27 cellular contexts compared by ENCODE assay signal in the genomic region with DNA sequence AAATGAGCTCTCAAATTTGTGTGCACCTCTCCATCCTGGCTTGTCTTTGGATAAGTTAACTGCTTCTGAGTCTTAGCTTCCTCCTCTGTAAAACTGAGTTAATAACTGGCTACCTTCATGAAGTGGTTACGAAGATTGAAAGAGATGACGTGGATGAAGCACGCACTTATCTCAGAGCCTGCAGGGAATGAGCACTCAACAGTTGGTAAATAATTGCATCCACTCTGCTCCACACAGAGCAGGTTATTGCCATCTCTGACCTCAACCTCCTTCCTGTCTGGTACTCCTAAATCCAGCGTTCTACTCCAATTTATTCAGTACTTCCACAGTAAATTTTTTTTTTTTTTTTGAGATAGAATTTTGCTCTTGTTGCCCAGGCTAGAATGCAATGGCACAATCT. TPM values are rescaled to one million over a fixed set of nuclear protein-coding genes. Genes with fewer than 3 reads are reported as not detected.
"Had no signal": no experiment of that assay in that cellular context is flagged by ENCODE, and none has a peak within 500 bp of the region (broad histone marks: within the 10 kb centered on the region; RNA-seq: fewer than 3 reads in every experiment).

No MANE protein-coding gene starts in this region.

- H3K9me3 ChIP-seq: body of pancreas, colonic mucosa, gastrocnemius medialis, suprapubic skin, tibial artery had no signal

- H3K4me2 ChIP-seq: hepatocyte, neural progenitor cell had no signal

- H3K27me3 ChIP-seq: body of pancreas, cardiac muscle cell, colonic mucosa, dorsolateral prefrontal cortex, gastrocnemius medialis, hepatocyte, neural progenitor cell, suprapubic skin, tibial artery had no signal

- H3K27me3 Mint-ChIP-seq: activated naive CD4-positive, alpha-beta T cell treated with anti-CD3 and anti-CD28 coated beads, Interleukin-2, amount 50 U/mL, for 24 hours; memory B cell; T-cell had no signal

- H3K27ac Mint-ChIP-seq: activated naive CD4-positive, alpha-beta T cell treated with anti-CD3 and anti-CD28 coated beads, Interleukin-2, amount 50 U/mL, for 24 hours; memory B cell; natural killer cell; neural progenitor cell; T-cell had no signal

- H3K4me3 ChIP-seq: body of pancreas, cardiac muscle cell, colonic mucosa, dorsolateral prefrontal cortex, gastrocnemius medialis, hepatocyte, neural progenitor cell, suprapubic skin, tibial artery had no signal

- DNase-seq: activated CD4-positive, alpha-beta T cell treated with anti-CD3 and anti-CD28 coated beads for 48 hours; activated CD4-positive, alpha-beta T cell treated with anti-CD3 and anti-CD28 coated beads, Interleukin-2, amount 50 U/mL, for 48 hours; activated CD8-positive, alpha-beta memory T cell treated with anti-CD3 and anti-CD28 coated beads for 24 hours; activated gamma-delta T cell treated with Interleukin-2 at 50 U/mL for 16 hours; aorta; body of pancreas; cerebellar nuclear complex; colonic mucosa; dorsolateral prefrontal cortex; effector memory CD4-positive, alpha-beta T cell; gastrocnemius medialis; islet precursor cell; natural killer cell; occipital lobe; right cardiac atrium; stimulated activated CD4-positive, alpha-beta T cell treated with anti-CD3 and anti-CD28 coated beads, Interleukin-15, amount 100 ng/mL, for 24 hours; stimulated activated CD4-positive, alpha-beta T cell treated with anti-CD3 and anti-CD28 coated beads, Interleukin-2, amount 100 ng/mL, for 24 hours; stimulated activated naive CD4-positive, alpha-beta T cell; T-cell; tibial artery had no signal

- H3K4me3 Mint-ChIP-seq: activated naive CD4-positive, alpha-beta T cell treated with anti-CD3 and anti-CD28 coated beads, Interleukin-2, amount 50 U/mL, for 24 hours; memory B cell; natural killer cell; T-cell had no signal

- H3K4me1 Mint-ChIP-seq: activated naive CD4-positive, alpha-beta T cell treated with anti-CD3 and anti-CD28 coated beads, Interleukin-2, amount 50 U/mL, for 24 hours; natural killer cell; T-cell had no signal

- H3K4me1 ChIP-seq: colonic mucosa, gastrocnemius medialis, suprapubic skin, tibial artery had no signal

- H3K36me3 ChIP-seq: colonic mucosa, suprapubic skin, tibial artery had no signal

- H3K9ac ChIP-seq: neural progenitor cell had no signal

- H3K9me3 Mint-ChIP-seq: activated naive CD4-positive, alpha-beta T cell treated with anti-CD3 and anti-CD28 coated beads, Interleukin-2, amount 50 U/mL, for 24 hours; memory B cell; natural killer cell; neural progenitor cell; T-cell had no signal

- H3K27ac ChIP-seq: body of pancreas, colonic mucosa, gastrocnemius medialis, hepatocyte, neural progenitor cell, suprapubic skin, tibial artery, VCaP had no signal

- H3K36me3 Mint-ChIP-seq: activated naive CD4-positive, alpha-beta T cell treated with anti-CD3 and anti-CD28 coated beads, Interleukin-2, amount 50 U/mL, for 24 hours; natural killer cell had no signal

RNA-seq across cellular contexts. Expression of a gene that starts 26.9 kb away (rescaled TPM):
- polyA plus RNA-seq: cardiac muscle cell, hepatocyte had no signal
